ENCODE assay signal across 22 cellular contexts in genomic region chr14:101242442-101243385, GRCh38.
DNase-seq lines count a peak whose midpoint lies in the region; ATAC-seq, FAIRE-seq and TF ChIP-seq lines count a peak whose summit lies in the region.
"Had no signal": no experiment of that assay in that cellular context is flagged by ENCODE, and none has a peak within 500 bp of the region (broad histone marks: within the 10 kb centered on the region; RNA-seq: fewer than 3 reads in every experiment).

No MANE protein-coding gene starts in this region.

- H3K4me3 Mint-ChIP-seq in nephron progenitor cell = no peak overlapping the region
- no peak overlapping the region for H3K4me3 Mint-ChIP-seq in activated T-helper 17 cell treated with anti-CD3 and anti-CD28 coated beads, Interleukin-2, amount 50 U/mL, for 72 hours
- H3K4me3 Mint-ChIP-seq: CD4-positive, CD25-positive, alpha-beta regulatory T cell; GM23338; IgD-negative memory B cell had no signal

- TF ChIP-seq RAD21 in HCT116 (IDR thresholded peaks at IDR 0.05; ENCODE audit: low read depth) = no peak

- ATAC-seq in DND-41 (ENCODE audit: insufficient read depth, low read depth) (no peak), HCT116 (no peak)
- ATAC-seq in activated T-helper 17 cell treated with anti-CD3 and anti-CD28 coated beads, Interleukin-2, amount 50 U/mL, for 72 hours (replicated peaks) = no peak

- intact Hi-C loops in HCT116 (cut with micrococcal nuclease) = no loop called here

- BruUV-seq in HCT116 (replicated peaks; lab: Mats Ljungman, UMichigan) = no TSS peak

- H3K9me2 ChIP-seq in HCT116 (ENCODE audit: insufficient read depth) = no peaks in the 10 kb centered on the region

- H3K4me1 ChIP-seq in DND-41 (ENCODE audit: insufficient read depth, low read length) (no peaks in the 10 kb centered on the region), HCT116 (ENCODE audit: control insufficient read depth in 1 of 2, insufficient read depth in 2 of 2, low read length in 2 of 2) (peaks cover 2 to 11% of the 10 kb centered on the region in 2 experiments; a peak in 3 of 4 replicates)
- H3K4me1 ChIP-seq: BE2C had no signal

- no peaks in the 10 kb centered on the region for H3K36me3 Mint-ChIP-seq in nephron progenitor cell (ENCODE audit: low read depth)
- H3K36me3 Mint-ChIP-seq in activated T-helper 17 cell treated with anti-CD3 and anti-CD28 coated beads, Interleukin-2, amount 50 U/mL, for 72 hours (ENCODE audit: low read depth) = no peaks in the 10 kb centered on the region
- H3K36me3 Mint-ChIP-seq: CD4-positive, CD25-positive, alpha-beta regulatory T cell; IgD-negative memory B cell had no signal

- H3K27me3 Mint-ChIP-seq in nephron progenitor cell (ENCODE audit: low read depth, poor library complexity) = peaks cover 13% of the 10 kb centered on the region
- peaks cover 34% of the 10 kb centered on the region for H3K27me3 Mint-ChIP-seq in activated T-helper 17 cell treated with anti-CD3 and anti-CD28 coated beads, Interleukin-2, amount 50 U/mL, for 72 hours
- H3K27me3 Mint-ChIP-seq: CD4-positive, CD25-positive, alpha-beta regulatory T cell; IgD-negative memory B cell had no signal

- H3K4me1 Mint-ChIP-seq in nephron progenitor cell = no peaks in the 10 kb centered on the region
- H3K4me1 Mint-ChIP-seq in activated T-helper 17 cell treated with anti-CD3 and anti-CD28 coated beads, Interleukin-2, amount 50 U/mL, for 72 hours = no peaks in the 10 kb centered on the region
- H3K4me1 Mint-ChIP-seq: CD4-positive, CD25-positive, alpha-beta regulatory T cell; IgD-negative memory B cell had no signal

- peaks cover 4% of the 10 kb centered on the region for H3K9me3 Mint-ChIP-seq in nephron progenitor cell
- peaks cover 3% of the 10 kb centered on the region for H3K9me3 Mint-ChIP-seq in activated T-helper 17 cell treated with anti-CD3 and anti-CD28 coated beads, Interleukin-2, amount 50 U/mL, for 72 hours
- H3K9me3 Mint-ChIP-seq: GM23338 had no signal

- H3K36me3 ChIP-seq in DND-41 (ENCODE audit: insufficient read depth, low read length) (no peaks in the 10 kb centered on the region), HCT116 (ENCODE audit: control insufficient read depth in 1 of 2, insufficient read depth in 2 of 2, low read length in 2 of 2) (no peaks in the 10 kb centered on the region), MG63 (no peaks in the 10 kb centered on the region)
- H3K36me3 ChIP-seq: BE2C had no signal

- H3K27ac ChIP-seq in DND-41 (ENCODE audit: low read length) = no peak overlapping the region
- H3K27ac ChIP-seq in HCT116 (ENCODE audit: low read depth, low read length) = no peak overlapping the region
- H3K27ac ChIP-seq: RWPE1, SK-N-MC had no signal

- no peaks in the 10 kb centered on the region for H4K20me1 ChIP-seq in DND-41 (ENCODE audit: insufficient read depth, low read length)
- no peaks in the 10 kb centered on the region for H4K20me1 ChIP-seq in HCT116 (ENCODE audit: insufficient read depth)

- POLR2A ChIA-PET in HCT116 (lab: Charles Lee) = no interaction called here

- H2AFZ ChIP-seq in DND-41 (ENCODE audit: low read depth, low read length) (no peak overlapping the region), HCT116 (ENCODE audit: low read depth, low read length, poor library complexity, severe bottlenecking) (no peak overlapping the region)
- H2AFZ ChIP-seq: GM23338 had no signal

- CTCF ChIA-PET in HCT116 (lab: Charles Lee) = no interaction called here

- FAIRE-seq in GM12891 (lab: Jason Lieb, UNC) = no peak

- no peak overlapping the region for H3K4me2 ChIP-seq in DND-41 (ENCODE audit: insufficient read depth, low read length)
- H3K4me2 ChIP-seq in HCT116 (ENCODE audit: low read length) = peak overlapping the region; percentile 51; the same call in 1 of the 2 replicates
- H3K4me2 ChIP-seq: GM23338 had no signal

- H3K27ac Mint-ChIP-seq in nephron progenitor cell = peak overlapping the region; percentile 10
- no peak overlapping the region for H3K27ac Mint-ChIP-seq in activated T-helper 17 cell treated with anti-CD3 and anti-CD28 coated beads, Interleukin-2, amount 50 U/mL, for 72 hours
- H3K27ac Mint-ChIP-seq: CD4-positive, CD25-positive, alpha-beta regulatory T cell; GM23338; IgD-negative memory B cell had no signal

- peaks cover 8% of the 10 kb centered on the region for H3K9me3 ChIP-seq in DND-41 (ENCODE audit: insufficient read depth, low read length, severe bottlenecking)
- H3K9me3 ChIP-seq in HCT116 (ENCODE audit: control insufficient read depth in 1 of 2, insufficient read depth in 1 of 2, low read depth in 1 of 2, low read length in 2 of 2) = no peaks in the 10 kb centered on the region
- H3K9me3 ChIP-seq in MG63 = no peaks in the 10 kb centered on the region
- H3K9me3 ChIP-seq: BE2C had no signal

- TF ChIP-seq POLR2A in HCT116 (IDR thresholded peaks at IDR 0.05; ENCODE audit: borderline replicate concordance, extremely low read depth, insufficient read depth, insufficient read length) (no peak), GM12891 (IDR thresholded peaks at IDR 0.05; ENCODE audit: low read depth, low read length) (no peak)

- H3K4me3 ChIP-seq in DND-41 (ENCODE audit: low read depth in 1 of 2, low read length in 2 of 2) = no peak overlapping the region
- H3K4me3 ChIP-seq in HCT116 (replicated peaks in 1 of 2; ENCODE audit: low read depth in 1 of 2, low read length in 2 of 2) = no peak overlapping the region
- no peak overlapping the region for H3K4me3 ChIP-seq in MG63
- H3K4me3 ChIP-seq: GM23338, SK-N-MC had no signal

- TF ChIP-seq CTCF in DND-41 (IDR thresholded peaks at IDR 0.05; ENCODE audit: borderline replicate concordance, extremely low read depth, low read length, poor library complexity, severe bottlenecking) (no peak), HCT116 (IDR thresholded peaks at IDR 0.05 in 2 of 3, conservative IDR thresholded peaks at IDR 0.05 in 1 of 3; ENCODE audit: borderline replicate concordance in 1 of 3, insufficient read depth in 1 of 3, low read depth in 2 of 3, low read length in 2 of 3) (no peak), nephron progenitor cell (IDR thresholded peaks at IDR 0.05) (no peak)

- DNase-seq in DND-41 = peak; percentile 3
- no peak for DNase-seq in HCT116 (ENCODE audit: low read depth, low spot score)
- peak; percentile 22 for DNase-seq in ecto neural progenitor cell (ENCODE audit: low spot score)
- no peak for DNase-seq in nephron progenitor cell
- DNase-seq in MG63 = no peak
- no peak for DNase-seq in GM12891 (ENCODE audit: insufficient read length, low spot score)
- DNase-seq in activated T-cell treated with anti-CD3 and anti-CD28 coated beads, Interleukin-2, amount 50 U/mL, for 1 hour = no peak
- DNase-seq: BE2C; CD4-positive, CD25-positive, alpha-beta regulatory T cell; DMS79; Karpas-422; NCI-H1694; NCI-H2081; NCI-H2171; NCI-H345; NCI-H524 treated with DMSO at 0.1 percent for 48 hours; SHP77 treated with DMSO at 0.1 percent for 48 hours had no signal

- peaks cover 14% of the 10 kb centered on the region for H3K27me3 ChIP-seq in DND-41 (ENCODE audit: insufficient read depth, low read length, poor library complexity)
- H3K27me3 ChIP-seq in HCT116 (ENCODE audit: insufficient read depth, low read length) = no peaks in the 10 kb centered on the region
- H3K27me3 ChIP-seq in MG63 = no peaks in the 10 kb centered on the region
- H3K27me3 ChIP-seq: BE2C had no signal

- H3K9ac ChIP-seq in DND-41 (ENCODE audit: low read depth, low read length) (no peak overlapping the region), HCT116 (ENCODE audit: low read length) (no peak overlapping the region)

- no peaks in the 10 kb centered on the region for H3K79me2 ChIP-seq in DND-41 (ENCODE audit: insufficient read depth, low read length)
- no peaks in the 10 kb centered on the region for H3K79me2 ChIP-seq in HCT116 (ENCODE audit: insufficient read depth, low read length)

- RAD21 ChIA-PET in HCT116 (lab: Charles Lee; ENCODE audit: low non-redundant PET in 1 of 2, low total read pairs in 2 of 2, uncharacterized antibody in 2 of 2, unreplicated experiment in 2 of 2) = no interaction called here

TF ChIP-seq in HCT116, 20 proteins besides CTCF, POLR2A, EP300 and RAD21 (continues in another document):
- TF ChIP-seq CBX3 (IDR thresholded peaks at IDR 0.05; ENCODE audit: low read depth) (no peak), CEBPB (IDR thresholded peaks at IDR 0.05; ENCODE audit: low read depth) (no peak), EGR1 (IDR thresholded peaks at IDR 0.05; ENCODE audit: low read depth) (no peak), POLR2AphosphoS5 (IDR thresholded peaks at IDR 0.05; ENCODE audit: low read depth, low read length) (no peak), SRF (IDR thresholded peaks at IDR 0.05; ENCODE audit: low read depth) (no peak), SP1 (IDR thresholded peaks at IDR 0.05; ENCODE audit: low read depth) (no peak), ELF1 (IDR thresholded peaks at IDR 0.05; ENCODE audit: borderline replicate concordance, low read depth) (no peak), FOSL1 (IDR thresholded peaks at IDR 0.05; ENCODE audit: low read depth) (no peak), SIN3A (IDR thresholded peaks at IDR 0.05; ENCODE audit: low read depth) (no peak), ZFX (IDR thresholded peaks at IDR 0.05) (no peak)
- TF ChIP-seq, protein P1, sequence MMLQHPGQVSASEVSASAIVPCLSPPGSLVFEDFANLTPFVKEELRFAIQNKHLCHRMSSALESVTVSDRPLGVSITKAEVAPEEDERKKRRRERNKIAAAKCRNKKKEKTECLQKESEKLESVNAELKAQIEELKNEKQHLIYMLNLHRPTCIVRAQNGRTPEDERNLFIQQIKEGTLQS (IDR thresholded peaks at IDR 0.05) = no peak

TF ChIP-seq in GM12891, 5 proteins besides CTCF, POLR2A, EP300 and RAD21:
- no peak for TF ChIP-seq TAF1 (IDR thresholded peaks at IDR 0.05; ENCODE audit: low read depth, low read length)

Comparison
In these comparisons a context has a peak if more than half of its experiments do, and no peak if none do; other contexts are left out.
1. DNase-seq: peak in DND-41 (single experiment) and ecto neural progenitor cell (single experiment); none in HCT116 (single experiment), nephron progenitor cell (single experiment), MG63 (single experiment), GM12891 (single experiment) and activated T-cell treated with anti-CD3 and anti-CD28 coated beads, Interleukin-2, amount 50 U/mL, for 1 hour (single experiment).